8 cellular contexts compared by ENCODE assay signal in the genomic region with DNA sequence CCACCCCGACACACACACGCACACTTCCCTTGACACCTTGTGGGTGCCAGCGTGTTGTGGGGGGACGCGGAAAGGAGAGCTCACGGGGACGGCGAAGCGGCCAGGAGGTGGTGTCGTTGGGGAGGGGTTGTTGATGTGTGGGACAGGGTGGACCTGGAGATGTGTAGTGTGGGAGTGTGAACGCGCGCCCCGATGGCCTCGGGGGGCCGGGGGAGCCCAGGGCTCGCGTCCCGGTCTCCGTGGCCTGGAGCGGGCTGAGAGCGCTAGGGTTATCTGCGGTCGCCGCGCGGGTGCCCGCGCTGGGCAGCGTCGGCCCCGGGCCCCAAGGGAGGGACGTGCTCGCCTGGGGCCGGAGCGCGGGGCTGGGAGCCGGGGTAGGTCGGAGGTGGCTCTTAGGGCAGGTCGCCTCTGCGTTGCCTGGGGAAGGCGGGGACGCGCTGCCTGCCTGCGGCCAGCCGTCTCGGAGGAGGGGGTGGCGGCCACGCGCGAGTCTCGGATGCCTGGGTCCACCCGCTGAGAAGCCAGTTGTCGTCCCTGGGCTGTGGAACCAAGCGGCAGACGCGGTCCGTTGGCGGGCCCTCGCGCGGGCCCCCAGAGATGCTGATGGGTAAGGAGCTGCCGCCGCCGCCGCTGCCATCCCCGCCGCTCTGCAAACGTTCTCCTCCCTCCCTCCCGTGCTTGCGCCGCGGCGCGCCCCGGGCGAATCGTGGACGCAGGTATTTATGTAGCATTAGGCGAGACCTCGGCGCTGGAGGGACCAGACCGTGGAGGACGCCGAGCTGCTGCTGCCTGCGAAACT. TPM values are rescaled to one million over a fixed set of nuclear protein-coding genes. Genes with fewer than 3 reads are reported as not detected.
DNase-seq lines count a peak whose midpoint lies in the region; ATAC-seq and TF ChIP-seq lines count a peak whose summit lies in the region.

No MANE protein-coding gene starts in this region.

- H3K36me3 ChIP-seq in BLaER1 = no peaks in the 10 kb centered on the region
- no peaks in the 10 kb centered on the region for H3K36me3 ChIP-seq in HEK293 (ENCODE audit: control insufficient read depth in 2 of 2, insufficient read depth in 1 of 2, low read length in 2 of 2)
- H3K36me3 ChIP-seq in esophagus squamous epithelium = no peaks in the 10 kb centered on the region

- H3K4me2 ChIP-seq in BLaER1 = peak overlapping the region; percentile 98

- intact Hi-C loops in esophagus squamous epithelium (cut with DNase I) = no loop called here

- no peaks in the 10 kb centered on the region for H3K9me3 Mint-ChIP-seq in WTC11
- no peaks in the 10 kb centered on the region for H3K9me3 Mint-ChIP-seq in natural killer cell treated with Interleukin-12 subunit alpha and Interleukin-12 subunit beta and Interleukin-15 and Interleukin-18, amount 100 ng/mL, for 72 hours

- TF ChIP-seq CTCF in HEK293 (tag by site-specific recombination; IDR thresholded peaks at IDR 0.05) (peak; percentile 70), WTC11 (IDR thresholded peaks at IDR 0.05) (no peak), esophagus squamous epithelium (IDR thresholded peaks at IDR 0.05) (no peak)

- H3K4me1 Mint-ChIP-seq in WTC11 = peaks cover 37% of the 10 kb centered on the region
- H3K4me1 Mint-ChIP-seq in natural killer cell treated with Interleukin-12 subunit alpha and Interleukin-12 subunit beta and Interleukin-15 and Interleukin-18, amount 100 ng/mL, for 72 hours (ENCODE audit: low read depth in 2 of 2) = peaks cover 9 to 10% of the 10 kb centered on the region in 2 donors

- H3K9me3 ChIP-seq in BLaER1 (no peaks in the 10 kb centered on the region), HEK293 (ENCODE audit: control insufficient read depth, insufficient read depth, low read depth, low read length) (no peaks in the 10 kb centered on the region), esophagus squamous epithelium (no peaks in the 10 kb centered on the region)

- WGBS in esophagus squamous epithelium, 2 donors = 0 to 1% methylated on average over 7 to 24 of the region's 86 CpGs

- peak overlapping the region; percentile 94 for H3K4me3 Mint-ChIP-seq in WTC11
- peak overlapping the region; percentile 71 for H3K4me3 Mint-ChIP-seq in natural killer cell treated with Interleukin-12 subunit alpha and Interleukin-12 subunit beta and Interleukin-15 and Interleukin-18, amount 100 ng/mL, for 72 hours

- H3K27me3 ChIP-seq in BLaER1 = peaks cover 88% of the 10 kb centered on the region
- H3K27me3 ChIP-seq in esophagus squamous epithelium = peaks cover 0 to 54% (median 0%) of the 10 kb centered on the region in 4 donors

- DNase-seq in WTC11 (ENCODE audit: low spot score) (peak; percentile 45), esophagus squamous epithelium (lab: John Stamatoyannopoulos, UW) (no peak), T-helper 9 cell (no peak), SKM-1 treated with dmso at 0.1 percent for 144 hours (lab: John Stamatoyannopoulos, UW; ENCODE audit: unreplicated experiment) (no peak)
- DNase-seq in natural killer cell treated with Interleukin-12 subunit alpha and Interleukin-12 subunit beta and Interleukin-15 and Interleukin-18, amount 100 ng/mL, for 72 hours (ENCODE audit: low spot score) = no peak

- CTCF ChIA-PET in HEK293 (lab: Yijun Ruan, JAX) (interaction anchor here (0.7 kb wide), 1 partner anchor 1810 kb away, joined by 3 read pairs; no protein-coding TSS in a partner anchor), WTC11 (lab: Charles Lee) (interaction anchor here (0.9 to 1.7 kb wide), 5 partner anchors 11 to 238 kb away, joined by 3 to 8 read pairs (median 3); no protein-coding TSS in a partner anchor)

- peaks cover 42% of the 10 kb centered on the region for H4K20me1 ChIP-seq in BLaER1

- POLR2A ChIA-PET in HEK293 (lab: Yijun Ruan, JAX) = interaction anchor here (0.9 to 1.5 kb wide), 3 partner anchors 11 to 18 kb away, joined by 3 to 4 read pairs (median 3); no protein-coding TSS in a partner anchor
- POLR2A ChIA-PET in WTC11 (lab: Charles Lee) = no interaction called here

- peaks cover 62% of the 10 kb centered on the region for H3K27me3 Mint-ChIP-seq in WTC11 (ENCODE audit: low read depth)
- peaks cover 57 to 81% of the 10 kb centered on the region in 2 donors for H3K27me3 Mint-ChIP-seq in natural killer cell treated with Interleukin-12 subunit alpha and Interleukin-12 subunit beta and Interleukin-15 and Interleukin-18, amount 100 ng/mL, for 72 hours

- TF ChIP-seq POLR2A in esophagus squamous epithelium (IDR thresholded peaks at IDR 0.05) = no peak

- H3K4me1 ChIP-seq in BLaER1 = peaks cover 22% of the 10 kb centered on the region
- peaks cover 13% of the 10 kb centered on the region for H3K4me1 ChIP-seq in HEK293 (ENCODE audit: control insufficient read depth, insufficient read depth, low read length)
- H3K4me1 ChIP-seq in esophagus squamous epithelium = peaks cover 11 to 44% (median 19%) of the 10 kb centered on the region in 3 donors

- H3K36me3 Mint-ChIP-seq in WTC11 = no peaks in the 10 kb centered on the region
- peaks cover 6% of the 10 kb centered on the region for H3K36me3 Mint-ChIP-seq in natural killer cell treated with Interleukin-12 subunit alpha and Interleukin-12 subunit beta and Interleukin-15 and Interleukin-18, amount 100 ng/mL, for 72 hours

- peak; percentile 40 for ATAC-seq in WTC11
- no peak for ATAC-seq in natural killer cell treated with Interleukin-12 subunit alpha and Interleukin-12 subunit beta and Interleukin-15 and Interleukin-18, amount 100 ng/mL, for 72 hours
- ATAC-seq in HG03520 (IDR thresholded peaks at IDR 0.05; ENCODE audit: unreplicated experiment) = no peak

- H3K27ac ChIP-seq in BLaER1 = no peak overlapping the region
- H3K27ac ChIP-seq in HEK293 (ENCODE audit: extremely low read depth, low read depth, low read length) = peak overlapping the region; percentile 64; the same call in 1 of the 2 replicates
- H3K27ac ChIP-seq in esophagus squamous epithelium = peak overlapping the region; percentile 55 to 87 (median 84)

- no peak overlapping the region for H3K9ac ChIP-seq in BLaER1

- H3K4me3 ChIP-seq in BLaER1 = peak overlapping the region; percentile 73
- peak overlapping the region; percentile 82 for H3K4me3 ChIP-seq in HEK293 (ENCODE audit: low read depth, low read length)
- peak overlapping the region; percentile 63 to 80 (median 75) for H3K4me3 ChIP-seq in esophagus squamous epithelium

- H3K27ac Mint-ChIP-seq in WTC11 = no peak overlapping the region
- no peak overlapping the region for H3K27ac Mint-ChIP-seq in natural killer cell treated with Interleukin-12 subunit alpha and Interleukin-12 subunit beta and Interleukin-15 and Interleukin-18, amount 100 ng/mL, for 72 hours

TF ChIP-seq in HEK293, 187 proteins besides CTCF, POLR2A, EP300 and RAD21 (continues in another document):
- TF ChIP-seq ZNF394 (tag by site-specific recombination; IDR thresholded peaks at IDR 0.05; ENCODE audit: borderline replicate concordance) (no peak), ZNF16 (tag by site-specific recombination; IDR thresholded peaks at IDR 0.05; ENCODE audit: low read depth) (no peak), ZNF169 (tag by site-specific recombination; IDR thresholded peaks at IDR 0.05) (no peak), ZNF549 (tag by site-specific recombination; IDR thresholded peaks at IDR 0.05) (no peak), ZNF19 (tag by site-specific recombination; IDR thresholded peaks at IDR 0.05; ENCODE audit: low read depth) (no peak)
- TF ChIP-seq, protein P1, sequence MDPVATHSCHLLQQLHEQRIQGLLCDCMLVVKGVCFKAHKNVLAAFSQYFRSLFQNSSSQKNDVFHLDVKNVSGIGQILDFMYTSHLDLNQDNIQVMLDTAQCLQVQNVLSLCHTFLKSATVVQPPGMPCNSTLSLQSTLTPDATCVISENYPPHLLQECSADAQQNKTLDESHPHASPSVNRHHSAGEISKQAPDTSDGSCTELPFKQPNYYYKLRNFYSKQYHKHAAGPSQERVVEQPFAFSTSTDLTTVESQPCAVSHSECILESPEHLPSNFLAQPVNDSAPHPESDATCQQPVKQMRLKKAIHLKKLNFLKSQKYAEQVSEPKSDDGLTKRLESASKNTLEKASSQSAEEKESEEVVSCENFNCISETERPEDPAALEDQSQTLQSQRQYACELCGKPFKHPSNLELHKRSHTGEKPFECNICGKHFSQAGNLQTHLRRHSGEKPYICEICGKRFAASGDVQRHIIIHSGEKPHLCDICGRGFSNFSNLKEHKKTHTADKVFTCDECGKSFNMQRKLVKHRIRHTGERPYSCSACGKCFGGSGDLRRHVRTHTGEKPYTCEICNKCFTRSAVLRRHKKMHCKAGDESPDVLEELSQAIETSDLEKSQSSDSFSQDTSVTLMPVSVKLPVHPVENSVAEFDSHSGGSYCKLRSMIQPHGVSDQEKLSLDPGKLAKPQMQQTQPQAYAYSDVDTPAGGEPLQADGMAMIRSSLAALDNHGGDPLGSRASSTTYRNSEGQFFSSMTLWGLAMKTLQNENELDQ (tag by site-specific recombination; IDR thresholded peaks at IDR 0.05; ENCODE audit: low read depth) = no peak

TF ChIP-seq in WTC11, 78 proteins besides CTCF, POLR2A, EP300 and RAD21 (continues in another document):
- TF ChIP-seq FOXK1 (CRISPR knock-in tag; IDR thresholded peaks at IDR 0.05) = no peak
- TF ChIP-seq, protein P2, sequence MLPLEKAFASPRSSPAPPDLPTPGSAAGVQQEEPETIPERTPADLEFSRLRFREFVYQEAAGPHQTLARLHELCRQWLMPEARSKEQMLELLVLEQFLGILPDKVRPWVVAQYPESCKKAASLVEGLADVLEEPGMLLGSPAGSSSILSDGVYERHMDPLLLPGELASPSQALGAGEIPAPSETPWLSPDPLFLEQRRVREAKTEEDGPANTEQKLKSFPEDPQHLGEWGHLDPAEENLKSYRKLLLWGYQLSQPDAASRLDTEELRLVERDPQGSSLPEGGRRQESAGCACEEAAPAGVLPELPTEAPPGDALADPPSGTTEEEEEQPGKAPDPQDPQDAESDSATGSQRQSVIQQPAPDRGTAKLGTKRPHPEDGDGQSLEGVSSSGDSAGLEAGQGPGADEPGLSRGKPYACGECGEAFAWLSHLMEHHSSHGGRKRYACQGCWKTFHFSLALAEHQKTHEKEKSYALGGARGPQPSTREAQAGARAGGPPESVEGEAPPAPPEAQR (CRISPR knock-in tag; IDR thresholded peaks at IDR 0.05) = no peak

RNA-seq across cellular contexts. Expression of a gene that starts 1.6 kb away (rescaled TPM):
- 6.8 to 7.3 TPM (median 7.1 TPM) in 3 replicates for total RNA-seq in WTC11 (2021)
- 10 to 100 TPM in 1 of 4 donors, 1 to 10 TPM in 3; 3.4 to 11.8 (median 5.9) TPM for total RNA-seq in esophagus squamous epithelium
- under 1 TPM; 0.11 to 0.12 TPM for total RNA-seq in natural killer cell treated with Interleukin-12 subunit alpha and Interleukin-12 subunit beta and Interleukin-15 and Interleukin-18, amount 100 ng/mL, for 72 hours
